In the genomic region with DNA sequence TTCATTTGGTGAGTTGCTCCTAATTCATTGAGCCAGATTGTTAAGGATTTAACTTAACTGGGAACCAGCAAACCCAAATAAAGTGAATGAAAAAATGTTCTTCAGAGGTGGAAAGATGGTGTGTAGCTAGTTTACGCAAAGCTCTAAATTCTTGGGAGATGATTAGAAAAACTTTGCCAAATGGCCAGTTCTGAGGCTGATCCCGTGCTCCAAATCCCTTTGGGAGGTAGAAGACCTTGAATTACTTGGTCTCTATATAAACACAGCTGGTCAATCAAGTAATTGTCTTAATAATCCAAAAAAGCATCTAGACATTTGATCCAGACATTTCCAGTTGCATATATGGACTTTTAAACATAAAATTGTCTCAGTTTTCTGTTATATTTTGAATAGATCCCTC, we compare ENCODE assay signal across 16 cellular contexts. TPM values are rescaled to one million over a fixed set of nuclear protein-coding genes. Genes with fewer than 3 reads are reported as not detected.
DNase-seq lines count a peak whose midpoint lies in the region; ATAC-seq and TF ChIP-seq lines count a peak whose summit lies in the region.
"Had no signal": no experiment of that assay in that cellular context is flagged by ENCODE, and none has a peak within 500 bp of the region (broad histone marks: within the 10 kb centered on the region; RNA-seq: fewer than 3 reads in every experiment).

No MANE protein-coding gene starts in this region.

- peaks cover 12% of the 10 kb centered on the region for H3K4me1 Mint-ChIP-seq in activated CD4-positive, alpha-beta T cell treated with anti-CD3 and anti-CD28 coated beads, Interleukin-2, amount 10 ng/mL, durations not matched to agents 7 days and 5 days

- H3K27me3 ChIP-seq in right atrium auricular region, result no peaks in the 10 kb centered on the region

- H3K9me3 ChIP-seq in right atrium auricular region, result no peaks in the 10 kb centered on the region

- H3K27me3 Mint-ChIP-seq in activated CD4-positive, alpha-beta T cell treated with anti-CD3 and anti-CD28 coated beads, Interleukin-2, amount 10 ng/mL, durations not matched to agents 7 days and 5 days, result peaks cover 2% of the 10 kb centered on the region

- no peak for TF ChIP-seq CTCF in right atrium auricular region (IDR thresholded peaks at IDR 0.05)
- no peak for TF ChIP-seq CTCF in RWPE1 (conservative IDR thresholded peaks at IDR 0.05; ENCODE audit: low read depth)

- DNase-seq in Right ventricle myocardium superior (no peak), right atrium auricular region (ENCODE audit: low spot score) (no peak), NCI-H2171 treated with DMSO at 0.1 percent for 48 hours (lab: John Stamatoyannopoulos, UW) (peak; percentile 86), RWPE1 (ENCODE audit: low spot score) (no peak), SIG-M5 treated with dmso at 0.1 percent for 504 hours (lab: John Stamatoyannopoulos, UW; ENCODE audit: unreplicated experiment) (no peak)
- DNase-seq in activated CD4-positive, alpha-beta T cell treated with anti-CD3 and anti-CD28 coated beads, Interleukin-2, amount 10 ng/mL, durations not matched to agents 7 days and 5 days, result no peak
- DNase-seq: CD4-positive, CD25-positive, alpha-beta regulatory T cell; KBM-7; NCI-H1092; NCI-H2029 treated with DMSO at 0.1 percent for 48 hours; NCI-H446 treated with DMSO at 0.1 percent for 48 hours; PC-9 had no signal

- H3K27ac ChIP-seq in right atrium auricular region (no peak overlapping the region), RWPE1 (peak overlapping the region; percentile 21; the same call in 1 of the 2 replicates)
- H3K27ac ChIP-seq: PC-9 had no signal

- H3K36me3 Mint-ChIP-seq in activated CD4-positive, alpha-beta T cell treated with anti-CD3 and anti-CD28 coated beads, Interleukin-2, amount 10 ng/mL, durations not matched to agents 7 days and 5 days (ENCODE audit: low read depth), result no peaks in the 10 kb centered on the region
- H3K36me3 Mint-ChIP-seq: CD4-positive, CD25-positive, alpha-beta regulatory T cell had no signal

- no peak overlapping the region for H3K4me3 Mint-ChIP-seq in activated CD4-positive, alpha-beta T cell treated with anti-CD3 and anti-CD28 coated beads, Interleukin-2, amount 10 ng/mL, durations not matched to agents 7 days and 5 days
- H3K4me3 Mint-ChIP-seq: CD4-positive, CD25-positive, alpha-beta regulatory T cell; T-helper 1 cell treated with Interleukin-12 subunit alpha and Interleukin-12 subunit beta and Interleukin-4 antibody, amounts not matched to agents 30 μg/mL and 1 μg/mL, for 36 hours had no signal

- H3K9me3 Mint-ChIP-seq in activated CD4-positive, alpha-beta T cell treated with anti-CD3 and anti-CD28 coated beads, Interleukin-2, amount 10 ng/mL, durations not matched to agents 7 days and 5 days, result no peaks in the 10 kb centered on the region
- H3K9me3 Mint-ChIP-seq: T-helper 1 cell treated with Interleukin-12 subunit alpha and Interleukin-12 subunit beta and Interleukin-4 antibody, amounts not matched to agents 30 μg/mL and 1 μg/mL, for 36 hours had no signal

- intact Hi-C loops in Right ventricle myocardium superior (cut with DNase I), result no loop called here

- CTCF ChIA-PET in RWPE1 (lab: Yijun Ruan, JAX), result interaction anchor here (0.7 kb wide), 1 partner anchor 102 kb away, joined by 4 read pairs; no protein-coding TSS in a partner anchor
- CTCF ChIA-PET in activated CD4-positive, alpha-beta T cell treated with anti-CD3 and anti-CD28 coated beads, Interleukin-2, amount 10 ng/mL, durations not matched to agents 7 days and 5 days (lab: Charles Lee), result interaction anchor here (0.7 kb wide), 1 partner anchor 1129 kb away, joined by 3 read pairs; no protein-coding TSS in a partner anchor

- no peaks in the 10 kb centered on the region for H3K4me1 ChIP-seq in right atrium auricular region

- no peak overlapping the region for H3K4me3 ChIP-seq in right atrium auricular region
- H3K4me3 ChIP-seq: PC-9 had no signal

- H3K36me3 ChIP-seq in right atrium auricular region, result no peaks in the 10 kb centered on the region

- POLR2A ChIA-PET in RWPE1 (lab: Yijun Ruan, JAX; ENCODE audit: low non-redundant PET), result no interaction called here
- POLR2A ChIA-PET in activated CD4-positive, alpha-beta T cell treated with anti-CD3 and anti-CD28 coated beads, Interleukin-2, amount 10 ng/mL, durations not matched to agents 7 days and 5 days (lab: Charles Lee), result no interaction called here

- ATAC-seq in Right ventricle myocardium superior (ENCODE audit: poor library complexity), result peak; percentile 66
- no peak for ATAC-seq in GM21360 (IDR thresholded peaks at IDR 0.05; ENCODE audit: unreplicated experiment)

- no peak overlapping the region for H3K27ac Mint-ChIP-seq in activated CD4-positive, alpha-beta T cell treated with anti-CD3 and anti-CD28 coated beads, Interleukin-2, amount 10 ng/mL, durations not matched to agents 7 days and 5 days
- H3K27ac Mint-ChIP-seq: CD4-positive, CD25-positive, alpha-beta regulatory T cell; T-helper 1 cell treated with Interleukin-12 subunit alpha and Interleukin-12 subunit beta and Interleukin-4 antibody, amounts not matched to agents 30 μg/mL and 1 μg/mL, for 36 hours had no signal

RNA-seq across cellular contexts. Expression of a gene that starts 11.4 kb away (rescaled TPM):
- not detected for total RNA-seq in Right ventricle myocardium superior
- not detected for total RNA-seq in right atrium auricular region
- not detected for total RNA-seq in activated CD4-positive, alpha-beta T cell treated with anti-CD3 and anti-CD28 coated beads, Interleukin-2, amount 10 ng/mL, durations not matched to agents 7 days and 5 days
- total RNA-seq: Daoy, H1, PC-9 had no signal

RNA-seq across cellular contexts. Expression of a gene that starts 17.7 kb away (rescaled TPM):
- total RNA-seq in Right ventricle myocardium superior (not detected), right atrium auricular region (not detected)
- total RNA-seq in activated CD4-positive, alpha-beta T cell treated with anti-CD3 and anti-CD28 coated beads, Interleukin-2, amount 10 ng/mL, durations not matched to agents 7 days and 5 days, result not detected
- total RNA-seq: CD4-positive, CD25-positive, alpha-beta regulatory T cell; Daoy; H1; PC-9 had no signal
